ENCODE assay signal across 14 cellular contexts in the genomic region with DNA sequence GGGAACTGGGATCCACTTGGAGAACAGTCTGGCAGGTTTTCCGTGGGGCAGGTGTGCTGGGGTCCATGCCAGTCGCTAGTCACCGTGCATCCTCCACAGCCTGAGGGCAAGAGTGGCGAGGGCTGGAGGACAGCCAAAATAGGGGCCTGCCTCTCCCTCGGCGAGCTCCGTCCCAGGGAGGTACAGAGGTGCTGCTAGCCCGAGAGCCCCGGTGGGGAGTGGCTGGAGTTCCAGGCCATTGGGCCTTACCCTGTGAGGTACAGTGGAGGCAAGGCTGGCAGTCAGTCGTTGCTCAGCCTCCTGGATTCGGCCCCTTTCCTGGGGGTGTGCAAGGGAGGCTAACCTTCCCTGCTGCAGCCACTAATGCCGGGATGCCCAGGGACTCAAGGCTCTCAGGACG.
DNase-seq lines count a peak whose midpoint lies in the region; ATAC-seq and TF ChIP-seq lines count a peak whose summit lies in the region.
"Had no signal": no experiment of that assay in that cellular context is flagged by ENCODE, and none has a peak within 500 bp of the region (broad histone marks: within the 10 kb centered on the region; RNA-seq: fewer than 3 reads in every experiment).

No MANE protein-coding gene starts in this region.

- TF ChIP-seq CTCF in lower lobe of right lung (IDR thresholded peaks at IDR 0.05) (no peak), spleen (IDR thresholded peaks at IDR 0.05 in 8 of 11, conservative IDR thresholded peaks at IDR 0.05 in 3 of 11) (no peak)

- intact Hi-C loops in right cardiac atrium (cut with DNase I): no loop called here
- intact Hi-C loops in Right ventricle myocardium superior (cut with DNase I): no loop called here
- intact Hi-C loops in lower lobe of right lung (cut with DNase I): no loop called here
- intact Hi-C loops in spleen (cut with DNase I; ENCODE audit: low total_unique reads): no loop called here

- no peaks in the 10 kb centered on the region for H3K9me3 ChIP-seq in right cardiac atrium (ENCODE audit: control insufficient read depth, low read length)
- no peaks in the 10 kb centered on the region for H3K9me3 ChIP-seq in lower lobe of right lung
- peaks cover 0 to 45% (median 21%) of the 10 kb centered on the region in 8 donors for H3K9me3 ChIP-seq in spleen
- H3K9me3 ChIP-seq: BLaER1 treated with 17β-estradiol and CSF1 and Interleukin-3, amounts not matched to agents 10 nM and 100 nM; HAP-1 had no signal

- ATAC-seq in right cardiac atrium (no peak), Right ventricle myocardium superior (ENCODE audit: poor library complexity) (no peak), lower lobe of right lung (peak; percentile 14 to 30)
- ATAC-seq: GM12878 had no signal

- H3K4me3 ChIP-seq in right cardiac atrium (ENCODE audit: low read length): no peak overlapping the region
- H3K4me3 ChIP-seq in lower lobe of right lung: no peak overlapping the region
- no peak overlapping the region for H3K4me3 ChIP-seq in spleen
- H3K4me3 ChIP-seq: BLaER1 treated with 17β-estradiol and CSF1 and Interleukin-3, amounts not matched to agents 10 nM and 100 nM; GM12878; HAP-1 had no signal

- H3K36me3 ChIP-seq in lower lobe of right lung (no peaks in the 10 kb centered on the region), spleen (no peaks in the 10 kb centered on the region)
- H3K36me3 ChIP-seq: BLaER1 treated with 17β-estradiol and CSF1 and Interleukin-3, amounts not matched to agents 10 nM and 100 nM; HAP-1 had no signal

- H3K27ac ChIP-seq in right cardiac atrium (ENCODE audit: low read length) (no peak overlapping the region), lower lobe of right lung (no peak overlapping the region), spleen (no peak overlapping the region)
- H3K27ac ChIP-seq: BLaER1 treated with 17β-estradiol and CSF1 and Interleukin-3, amounts not matched to agents 10 nM and 100 nM had no signal

- DNase-seq in right cardiac atrium (peak in 2 of 3 donors; percentile 39 to 44), Right ventricle myocardium superior (no peak), lower lobe of right lung (no peak), spleen (peak; percentile 73), anterior cingulate cortex (lab: John Stamatoyannopoulos, UW) (no peak), DMS 273 treated with DMSO at 0.1 percent for 48 hours (lab: John Stamatoyannopoulos, UW) (no peak), hypothalamus (lab: John Stamatoyannopoulos, UW) (no peak)
- DNase-seq: ACHN; CD4-positive, CD25-positive, alpha-beta regulatory T cell; DMS79; GOT3 had no signal

- WGBS in right cardiac atrium: 91% methylated on average over 13 of the region's 13 CpGs
- WGBS in spleen, 5 donors: 90 to 95% (median 93%) methylated on average over 6 to 13 of the region's 13 CpGs

- no peaks in the 10 kb centered on the region for H3K4me1 ChIP-seq in right cardiac atrium (ENCODE audit: control insufficient read depth, insufficient read depth, low read length)
- no peaks in the 10 kb centered on the region for H3K4me1 ChIP-seq in lower lobe of right lung
- H3K4me1 ChIP-seq in spleen: no peaks in the 10 kb centered on the region
- H3K4me1 ChIP-seq: HAP-1 had no signal

- TF ChIP-seq POLR2A in spleen (IDR thresholded peaks at IDR 0.05): no peak

- H3K27me3 ChIP-seq in right cardiac atrium (ENCODE audit: control insufficient read depth, insufficient read depth): no peaks in the 10 kb centered on the region
- H3K27me3 ChIP-seq in lower lobe of right lung (ENCODE audit: low read depth): no peaks in the 10 kb centered on the region
- no peaks in the 10 kb centered on the region for H3K27me3 ChIP-seq in spleen (replicated peaks in 1 of 7)
- H3K27me3 ChIP-seq: BLaER1 treated with 17β-estradiol and CSF1 and Interleukin-3, amounts not matched to agents 10 nM and 100 nM had no signal

Comparison
In these comparisons a context has a peak if more than half of its experiments do, and no peak if none do; other contexts are left out.
1. DNase-seq: peak in right cardiac atrium (2 of 3) and spleen (single experiment); none in Right ventricle myocardium superior (single experiment), lower lobe of right lung (single experiment), anterior cingulate cortex (0 of 58), DMS 273 treated with DMSO at 0.1 percent for 48 hours (single experiment) and hypothalamus (0 of 51).
2. ATAC-seq: peak in lower lobe of right lung (2 of 2); none in right cardiac atrium (0 of 2) and Right ventricle myocardium superior (single experiment).